In genomic region chr2:135969655-135970387, GRCh38 we compare ENCODE assay signal across 18 cellular contexts.
"Had no signal": no experiment of that assay in that cellular context is flagged by ENCODE, and none has a peak within 500 bp of the region (broad histone marks: within the 10 kb centered on the region; RNA-seq: fewer than 3 reads in every experiment).

No MANE protein-coding gene starts in this region.

- H3K9me3 ChIP-seq: neutrophil, sigmoid colon, testis, upper lobe of right lung, vagina had no signal

- H3K4me1 Mint-ChIP-seq: nephron progenitor cell had no signal

- H3K27ac Mint-ChIP-seq: nephron progenitor cell; stimulated activated naive B cell treated with anti-CD40 and anti-IgM and Interleukin-4, amounts not matched to agents 10 μg/mL and 1 μg/mL and 100 μg/mL, for 72 hours; stimulated activated naive CD8-positive, alpha-beta T cell treated with anti-CD3 and anti-CD28 coated beads, Interleukin-15, amount 100 ng/mL, for 72 hours had no signal

- H3K27me3 ChIP-seq: neutrophil, sigmoid colon, testis, tibial nerve, upper lobe of right lung, vagina had no signal

- H3K4me1 ChIP-seq: sigmoid colon, testis, tibial nerve, upper lobe of right lung, vagina had no signal

- H3K9me3 Mint-ChIP-seq: immature natural killer cell had no signal

- ATAC-seq: esophagus mucosa; naive thymus-derived CD4-positive, alpha-beta T cell; stimulated activated naive B cell treated with anti-CD40 and anti-IgM and Interleukin-4, amounts not matched to agents 10 μg/mL and 1 μg/mL and 100 μg/mL, for 72 hours; stimulated activated naive CD8-positive, alpha-beta T cell treated with anti-CD3 and anti-CD28 coated beads, Interleukin-15, amount 100 ng/mL, for 72 hours; upper lobe of right lung had no signal

- H3K27me3 Mint-ChIP-seq: naive thymus-derived CD4-positive, alpha-beta T cell; stimulated activated naive B cell treated with anti-CD40 and anti-IgM and Interleukin-4, amounts not matched to agents 10 μg/mL and 1 μg/mL and 100 μg/mL, for 72 hours; stimulated activated naive CD8-positive, alpha-beta T cell treated with anti-CD3 and anti-CD28 coated beads, Interleukin-15, amount 100 ng/mL, for 72 hours had no signal

- H3K36me3 ChIP-seq: neutrophil, vagina had no signal

- H3K4me3 ChIP-seq: coronary artery, psoas muscle, sigmoid colon, skin epidermis, testis, tibial nerve, upper lobe of right lung, vagina had no signal

- H3K27ac ChIP-seq: coronary artery, neutrophil, psoas muscle, sigmoid colon, skin epidermis, testis, tibial nerve, upper lobe of right lung, vagina had no signal

- H3K4me3 Mint-ChIP-seq: immature natural killer cell; nephron progenitor cell; stimulated activated naive B cell treated with anti-CD40 and anti-IgM and Interleukin-4, amounts not matched to agents 10 μg/mL and 1 μg/mL and 100 μg/mL, for 72 hours; stimulated activated naive CD8-positive, alpha-beta T cell treated with anti-CD3 and anti-CD28 coated beads, Interleukin-15, amount 100 ng/mL, for 72 hours had no signal

- DNase-seq: effector CD8-positive, alpha-beta T cell; immature natural killer cell; naive thymus-derived CD4-positive, alpha-beta T cell; nephron progenitor cell; psoas muscle; sigmoid colon; stimulated activated CD4-positive, alpha-beta T cell treated with anti-CD3 and anti-CD28 coated beads, Interleukin-2, amount 100 ng/mL, for 24 hours; stimulated activated CD4-positive, alpha-beta T cell treated with anti-CD3 and anti-CD28 coated beads, Interleukin-4, amount 100 ng/mL, for 4 hours; stimulated activated naive B cell treated with anti-CD40 and anti-IgM and Interleukin-4, amounts not matched to agents 10 μg/mL and 1 μg/mL and 100 μg/mL, for 72 hours; stimulated activated naive CD8-positive, alpha-beta T cell treated with anti-CD3 and anti-CD28 coated beads, Interleukin-15, amount 100 ng/mL, for 72 hours; testis; upper lobe of right lung had no signal
